ENCODE assay signal across 8 cellular contexts in genomic region chr1:15523922-15524282, GRCh38.
DNase-seq lines count a peak whose midpoint lies in the region; ATAC-seq and TF ChIP-seq lines count a peak whose summit lies in the region.

Gene CASP9, minus strand, starts transcription at chr1:15524215. Its CDS starts 15 bp downstream, at chr1:15524200.

- DNase-seq in NCI-H1105 treated with DMSO at 0.1 percent for 48 hours (lab: John Stamatoyannopoulos, UW) (peak; percentile 49), coronary artery (ENCODE audit: low spot score) (no peak), NCI-H345 (lab: John Stamatoyannopoulos, UW) (no peak), pons (ENCODE audit: low spot score) (no peak), germinal center (ENCODE audit: low spot score) (no peak)

- H3K27ac ChIP-seq in coronary artery: peak within 1 kb of the TSS; percentile 89 to 99

- H3K4me1 ChIP-seq in mucosa of stomach (ENCODE audit: control insufficient read depth, insufficient read depth, low read length): peaks cover 19% of the 10 kb centered on the region

- no peaks in the 10 kb centered on the region for H3K27me3 ChIP-seq in mucosa of stomach (ENCODE audit: control insufficient read depth, insufficient read depth, low read length)

- no peaks in the 10 kb centered on the region for H3K9me3 ChIP-seq in mucosa of stomach (ENCODE audit: control insufficient read depth, low read length)

- no peak for ATAC-seq in GM18502 (IDR thresholded peaks at IDR 0.05; ENCODE audit: poor library complexity, unreplicated experiment)

- no peaks in the 10 kb centered on the region for H3K36me3 ChIP-seq in mucosa of stomach (ENCODE audit: control insufficient read depth, insufficient read depth, low read length)

- H3K9ac ChIP-seq in mucosa of stomach (ENCODE audit: low read length): peak within 1 kb of the TSS; percentile 77

- H3K4me3 ChIP-seq in GM12875 (ENCODE audit: low read depth, low read length) (peak within 1 kb of the TSS; percentile 80), coronary artery (peak within 1 kb of the TSS; percentile 94), mucosa of stomach (ENCODE audit: low read length) (peak within 1 kb of the TSS; percentile 1)

- no peak for TF ChIP-seq CTCF in GM12875 (IDR thresholded peaks at IDR 0.05; ENCODE audit: borderline replicate concordance, insufficient read depth, low read depth, low read length)
- no peak for TF ChIP-seq CTCF in coronary artery (IDR thresholded peaks at IDR 0.05)

Comparison
In these comparisons a context has a peak if more than half of its experiments do, and no peak if none do; other contexts are left out.
1. H3K4me3 ChIP-seq: peak in every context shown above with its lines; median percentile 94 in coronary artery; 80 in GM12875; 1 in mucosa of stomach.